In the genomic region with DNA sequence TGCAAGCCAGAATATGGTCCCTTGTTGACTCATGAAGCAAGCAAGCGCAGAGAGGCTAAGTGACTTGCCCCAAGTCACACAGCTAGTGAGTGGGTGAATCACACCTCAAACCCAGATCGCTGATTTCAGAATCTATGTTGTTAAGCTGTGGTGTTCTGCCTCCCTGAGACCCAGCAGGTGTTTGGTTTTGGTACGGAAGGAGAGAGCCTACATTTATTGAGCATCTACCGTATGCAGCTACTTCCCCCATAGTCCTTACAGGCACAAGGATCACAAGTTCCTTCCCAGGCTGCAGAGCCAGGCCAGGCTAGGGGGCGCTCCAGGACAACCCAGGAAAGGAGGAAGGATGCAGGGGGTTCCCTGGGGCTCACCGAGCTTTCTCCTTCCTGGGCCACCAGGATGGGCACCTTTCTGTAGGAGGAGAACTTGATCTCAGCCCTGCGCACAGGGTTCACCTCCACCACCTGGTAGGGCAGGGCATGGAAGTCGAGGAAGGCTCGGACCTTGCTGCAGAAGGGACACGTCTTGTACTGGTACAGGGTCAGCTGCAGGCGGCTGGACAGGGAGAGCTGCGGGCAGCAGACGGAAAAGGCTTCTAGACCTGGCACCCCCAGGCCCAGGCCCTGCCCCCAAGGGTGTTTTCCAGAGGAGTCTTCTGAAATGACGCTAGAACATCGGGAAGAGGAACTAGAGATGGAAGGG, we compare ENCODE assay signal across 2 cellular contexts.
TF ChIP-seq lines count a peak whose summit lies in the region.

No MANE protein-coding gene starts in this region.

TF ChIP-seq in HCT116, 20 proteins besides CTCF, POLR2A, EP300 and RAD21:
- TF ChIP-seq ATF3 (IDR thresholded peaks at IDR 0.05) (no peak), TCF7L2 (IDR thresholded peaks at IDR 0.05; ENCODE audit: borderline replicate concordance, extremely low read depth, insufficient read depth, insufficient read length) (no peak), SIN3A (IDR thresholded peaks at IDR 0.05; ENCODE audit: low read depth) (no peak), ELF1 (IDR thresholded peaks at IDR 0.05; ENCODE audit: borderline replicate concordance, low read depth) (no peak), MAX (IDR thresholded peaks at IDR 0.05) (no peak), YY1 (IDR thresholded peaks at IDR 0.05; ENCODE audit: extremely low read depth, insufficient replicate concordance, low read depth, low read length) (no peak), EGR1 (IDR thresholded peaks at IDR 0.05; ENCODE audit: low read depth) (no peak), ZBTB33 (IDR thresholded peaks at IDR 0.05; ENCODE audit: extremely low read depth, insufficient replicate concordance, low read length) (no peak)

TF ChIP-seq in liver, 16 proteins besides CTCF, POLR2A, EP300 and RAD21:
- no peak for TF ChIP-seq JUND (IDR thresholded peaks at IDR 0.05)
- TF ChIP-seq HNF4G (IDR thresholded peaks at IDR 0.05), result no peak
- no peak for TF ChIP-seq FOXA2 (IDR thresholded peaks at IDR 0.05)
